Comparison of ENCODE assay signal across 12 cellular contexts in the genomic region with DNA sequence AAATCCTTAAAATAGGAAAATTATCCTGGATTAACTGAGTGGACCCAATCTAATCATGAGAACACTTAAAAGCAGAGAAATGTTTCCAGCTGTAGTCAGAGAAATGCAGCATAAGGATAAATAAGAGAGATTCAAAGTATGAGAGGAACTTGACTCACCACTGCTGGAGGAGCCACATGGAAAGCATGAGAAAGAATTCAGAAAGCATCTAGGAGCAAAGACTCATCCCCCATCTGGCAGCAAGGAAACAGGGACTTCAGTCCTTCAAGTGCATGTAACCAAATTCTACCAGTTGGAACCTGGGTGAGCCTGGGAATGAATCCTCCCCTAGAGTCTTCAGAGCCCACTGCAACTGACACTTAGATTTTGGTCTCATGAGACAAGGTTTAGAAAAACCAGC. TPM values are rescaled to one million over a fixed set of nuclear protein-coding genes. Genes with fewer than 3 reads are reported as not detected.
DNase-seq lines count a peak whose midpoint lies in the region; ATAC-seq, FAIRE-seq and TF ChIP-seq lines count a peak whose summit lies in the region.
"Had no signal": no experiment of that assay in that cellular context is flagged by ENCODE, and none has a peak within 500 bp of the region (broad histone marks: within the 10 kb centered on the region; RNA-seq: fewer than 3 reads in every experiment).

No MANE protein-coding gene starts in this region.

- H3K4me1 ChIP-seq in endodermal cell (ENCODE audit: control insufficient read depth, insufficient read depth, low read length): no peaks in the 10 kb centered on the region
- H3K4me1 ChIP-seq in neural progenitor cell: peaks cover 15% of the 10 kb centered on the region
- no peaks in the 10 kb centered on the region for H3K4me1 ChIP-seq in kidney (ENCODE audit: control insufficient read depth in 1 of 2, insufficient read depth in 1 of 2, low read depth in 1 of 2, low read length in 2 of 2)

- H3K27ac Mint-ChIP-seq in endodermal cell: peak overlapping the region; percentile 17
- no peak overlapping the region for H3K27ac Mint-ChIP-seq in neural progenitor cell
- H3K27ac Mint-ChIP-seq: activated CD4-positive, alpha-beta T cell treated with anti-CD3 and anti-CD28 coated beads, Interleukin-2, amount 10 ng/mL, durations not matched to agents 24 days and 14 days had no signal

- no peak overlapping the region for H2AFZ ChIP-seq in neural progenitor cell (replicated peaks)

- H3K9me3 Mint-ChIP-seq in endodermal cell (peaks cover 5% of the 10 kb centered on the region), neural progenitor cell (no peaks in the 10 kb centered on the region)
- H3K9me3 Mint-ChIP-seq: activated CD4-positive, alpha-beta T cell treated with anti-CD3 and anti-CD28 coated beads, Interleukin-2, amount 10 ng/mL, durations not matched to agents 24 days and 14 days had no signal

- FAIRE-seq in kidney (lab: Jason Lieb, UNC): no peak

- no peaks in the 10 kb centered on the region for H3K27me3 Mint-ChIP-seq in endodermal cell (ENCODE audit: insufficient read depth)
- no peaks in the 10 kb centered on the region for H3K27me3 Mint-ChIP-seq in neural progenitor cell (ENCODE audit: insufficient read depth, low read depth)
- H3K27me3 Mint-ChIP-seq: activated CD4-positive, alpha-beta T cell treated with anti-CD3 and anti-CD28 coated beads, Interleukin-2, amount 10 ng/mL, durations not matched to agents 24 days and 14 days had no signal

- H3K9ac ChIP-seq in endodermal cell (ENCODE audit: extremely low read depth, low read length, poor library complexity, severe bottlenecking) (no peak overlapping the region), neural progenitor cell (no peak overlapping the region), kidney (ENCODE audit: low read length in 2 of 2) (no peak overlapping the region)

- peaks cover 22% of the 10 kb centered on the region for H3K36me3 Mint-ChIP-seq in endodermal cell (ENCODE audit: low read depth)
- peaks cover 13% of the 10 kb centered on the region for H3K36me3 Mint-ChIP-seq in neural progenitor cell

- intact Hi-C loops in kidney (cut with DNase I): loop anchor here (10.0 kb wide), 1 partner anchor 244 kb away; no protein-coding TSS in a partner anchor

- no peaks in the 10 kb centered on the region for H3K27me3 ChIP-seq in endodermal cell (ENCODE audit: control insufficient read depth, insufficient read depth, low read length, poor library complexity, severe bottlenecking)
- no peaks in the 10 kb centered on the region for H3K27me3 ChIP-seq in neural progenitor cell
- H3K27me3 ChIP-seq: heart right ventricle had no signal

- H3K27ac ChIP-seq in endodermal cell (ENCODE audit: low read depth, low read length) (no peak overlapping the region), neural progenitor cell (no peak overlapping the region), kidney (ENCODE audit: low read depth in 2 of 2, low read length in 2 of 2) (no peak overlapping the region)
- H3K27ac ChIP-seq: heart right ventricle had no signal

- H3K9me3 ChIP-seq in endodermal cell (ENCODE audit: control insufficient read depth, low read length) (peaks cover 11% of the 10 kb centered on the region), neural progenitor cell (ENCODE audit: low read depth) (no peaks in the 10 kb centered on the region), kidney (ENCODE audit: control insufficient read depth in 1 of 2, low read length in 2 of 2) (no peaks in the 10 kb centered on the region)

- ATAC-seq in GM18861 (IDR thresholded peaks at IDR 0.05; ENCODE audit: unreplicated experiment): no peak

- no peak overlapping the region for H3K4me3 Mint-ChIP-seq in endodermal cell
- H3K4me3 Mint-ChIP-seq in neural progenitor cell: no peak overlapping the region
- H3K4me3 Mint-ChIP-seq: activated CD4-positive, alpha-beta T cell treated with anti-CD3 and anti-CD28 coated beads, Interleukin-2, amount 10 ng/mL, durations not matched to agents 24 days and 14 days; nephron progenitor cell had no signal

- peaks cover 32% of the 10 kb centered on the region for H3K36me3 ChIP-seq in endodermal cell (ENCODE audit: control insufficient read depth, insufficient read depth, low read length)
- H3K36me3 ChIP-seq in neural progenitor cell: no peaks in the 10 kb centered on the region
- peaks cover 0 to 2% of the 10 kb centered on the region in 2 donors for H3K36me3 ChIP-seq in kidney (ENCODE audit: control insufficient read depth in 1 of 2, insufficient read depth in 2 of 2, low read length in 2 of 2)

- H3K4me2 ChIP-seq in neural progenitor cell: no peak overlapping the region

- peaks cover 16% of the 10 kb centered on the region for H3F3A ChIP-seq in neural progenitor cell (ENCODE audit: low read depth)

- no peaks in the 10 kb centered on the region for H3K79me2 ChIP-seq in neural progenitor cell (ENCODE audit: low read depth)

- peaks cover 11% of the 10 kb centered on the region for H3K4me1 Mint-ChIP-seq in endodermal cell
- H3K4me1 Mint-ChIP-seq in neural progenitor cell: peaks cover 5% of the 10 kb centered on the region

- H3K4me3 ChIP-seq in endodermal cell (ENCODE audit: low read length) (no peak overlapping the region), neural progenitor cell (no peak overlapping the region), kidney (ENCODE audit: low read length in 2 of 2) (no peak overlapping the region)
- H3K4me3 ChIP-seq: heart right ventricle had no signal

- peak; percentile 57 for DNase-seq in D341Med (ENCODE audit: low spot score)
- peak; percentile 79 for DNase-seq in M059J (ENCODE audit: low read depth)
- peak; percentile 66 for DNase-seq in endodermal cell
- peak; percentile 3 for DNase-seq in neural progenitor cell (ENCODE audit: low spot score)
- DNase-seq in NCI-H2227 (lab: John Stamatoyannopoulos, UW; ENCODE audit: unreplicated experiment): no peak
- no peak for DNase-seq in kidney
- no peak for DNase-seq in NCI-H2107 (lab: John Stamatoyannopoulos, UW)
- DNase-seq: activated CD4-positive, alpha-beta T cell treated with anti-CD3 and anti-CD28 coated beads, Interleukin-2, amount 10 ng/mL, durations not matched to agents 24 days and 14 days; heart right ventricle; Karpas-422; nephron progenitor cell had no signal

- TF ChIP-seq CTCF in endodermal cell (conservative IDR thresholded peaks at IDR 0.05): peak; percentile 23
- TF ChIP-seq CTCF in neural progenitor cell (IDR thresholded peaks at IDR 0.05): no peak
- TF ChIP-seq CTCF in kidney (IDR thresholded peaks at IDR 0.05; ENCODE audit: borderline replicate concordance, extremely low read depth, insufficient read depth): no peak

- H4K20me1 ChIP-seq in neural progenitor cell (ENCODE audit: low read depth): peaks cover 13% of the 10 kb centered on the region

RNA-seq across cellular contexts. Expression of a gene that starts 33.7 kb away (rescaled TPM):
- total RNA-seq in M059J (2014; rRNA removed; shearing (Covaris generic)): 23.0 and 37.2 TPM in 2 replicates
- total RNA-seq in endodermal cell (10 to 100 TPM; 43.9 to 44.6 TPM), neural progenitor cell (ENCODE audit: low replicate concordance) (63.3 and 115 TPM in 2 replicates), kidney (47.5 TPM)
- polyA plus RNA-seq in endodermal cell (2013, experiment 1 of 2): 69.4 TPM
- polyA plus RNA-seq in endodermal cell (2013, experiment 2 of 2): 63.1 TPM
- polyA plus RNA-seq in kidney (ENCODE audit: insufficient read depth, low read depth, low replicate concordance): 36.1 TPM

RNA-seq across cellular contexts. Expression of a gene that starts 43.0 kb away (rescaled TPM):
- 64.1 and 71.8 TPM in 2 replicates for total RNA-seq in M059J (2014; rRNA removed; shearing (Covaris generic))
- 10 to 100 TPM; 45.5 to 58.2 TPM for total RNA-seq in endodermal cell
- polyA plus RNA-seq in endodermal cell (2013, experiment 1 of 2): 70.2 TPM
- polyA plus RNA-seq in endodermal cell (2013, experiment 2 of 2): 65.3 TPM
- 75.9 and 81.9 TPM in 2 replicates for total RNA-seq in neural progenitor cell (ENCODE audit: low replicate concordance)
- 44.4 TPM for total RNA-seq in kidney
- polyA plus RNA-seq in kidney (ENCODE audit: insufficient read depth, low read depth, low replicate concordance): 76.7 TPM

Comparison
In these comparisons a context has a peak if more than half of its experiments do, and no peak if none do; other contexts are left out.
1. DNase-seq: peak in D341Med (single experiment), M059J (single experiment), endodermal cell (single experiment) and neural progenitor cell (single experiment); none in NCI-H2227 (single experiment), kidney (single experiment) and NCI-H2107 (single experiment).